ENCODE assay signal across 10 cellular contexts in the genomic region with DNA sequence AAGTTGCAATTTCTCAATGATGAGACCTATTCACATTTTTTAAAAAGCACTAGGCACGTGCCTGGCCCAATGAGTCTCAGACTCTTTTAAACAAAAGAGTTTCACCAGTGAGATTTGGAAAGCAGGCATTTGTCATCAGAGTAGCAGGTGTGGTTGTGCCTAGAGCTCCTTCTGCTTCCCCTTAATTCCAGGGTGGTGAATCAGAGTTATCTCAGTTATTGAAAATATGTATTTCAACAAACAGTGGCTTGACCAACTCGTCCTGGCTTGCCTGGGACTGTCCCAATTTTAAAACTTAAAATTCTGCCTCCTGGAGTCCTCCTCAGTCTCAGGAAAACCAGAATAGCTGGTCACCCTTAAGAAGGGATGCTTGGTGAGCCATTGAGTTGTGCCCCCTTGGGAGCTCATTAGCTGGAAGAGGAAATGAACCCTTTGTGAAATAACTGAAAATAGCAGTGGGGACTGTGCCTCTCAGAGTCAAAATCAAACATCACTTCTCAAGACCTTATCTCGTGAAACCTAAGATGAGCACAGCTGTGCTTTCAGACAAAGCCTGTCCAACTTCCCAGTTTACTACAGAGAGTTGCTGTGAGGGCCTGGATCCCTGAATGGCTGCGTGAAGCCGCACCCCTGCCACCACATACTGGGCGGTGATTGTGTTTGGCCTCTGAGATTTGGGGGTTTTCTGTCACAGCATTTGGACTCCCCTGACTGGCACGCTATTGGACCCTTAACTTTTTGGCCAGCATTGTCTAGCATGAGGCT.
A peak's percentile ranks its signal among the peaks of the same experiment; 100 is the strongest.
DNase-seq lines count a peak whose midpoint lies in the region; ATAC-seq and TF ChIP-seq lines count a peak whose summit lies in the region.
"Had no signal": no experiment of that assay in that cellular context is flagged by ENCODE, and none has a peak within 500 bp of the region (broad histone marks: within the 10 kb centered on the region; RNA-seq: fewer than 3 reads in every experiment).

No MANE protein-coding gene starts in this region.

- H3K9me3 ChIP-seq in BLaER1 (peaks cover 32% of the 10 kb centered on the region), left lung (no peaks in the 10 kb centered on the region), mucosa of descending colon (no peaks in the 10 kb centered on the region)

- H3K4me3 ChIP-seq in BLaER1 (peak overlapping the region; percentile 58), left lung (no peak overlapping the region), mucosa of descending colon (no peak overlapping the region)

- H4K20me1 ChIP-seq in BLaER1 = no peaks in the 10 kb centered on the region

- peak overlapping the region; percentile 97 for H3K27ac ChIP-seq in BLaER1
- no peak overlapping the region for H3K27ac ChIP-seq in left lung

- TF ChIP-seq CTCF in left lung (IDR thresholded peaks at IDR 0.05) = no peak
- TF ChIP-seq CTCF in mucosa of descending colon (IDR thresholded peaks at IDR 0.05) = no peak

- peak; percentile 68 for DNase-seq in HT1080 (ENCODE audit: low read depth)
- DNase-seq in astrocyte of the hippocampus (ENCODE audit: low read depth, low spot score) = peak; percentile 38
- DNase-seq in left lung = no peak
- DNase-seq in NCI-H524 treated with DMSO at 0.1 percent for 48 hours (lab: John Stamatoyannopoulos, UW) = no peak
- no peak for DNase-seq in mucosa of descending colon
- DNase-seq: activated effector memory CD4-positive, alpha-beta T cell treated with anti-CD3 and anti-CD28 coated beads, Interleukin-2, amount 50 U/mL, for 16 hours; NCI-H526 had no signal

- peak; percentile 75 for ATAC-seq in left lung
- no peak for ATAC-seq in HG03045 (IDR thresholded peaks at IDR 0.05; ENCODE audit: unreplicated experiment)
- ATAC-seq in HG03460 (IDR thresholded peaks at IDR 0.05; ENCODE audit: unreplicated experiment) = no peak
- no peak for ATAC-seq in mucosa of descending colon

- intact Hi-C loops in left lung (cut with DNase I) = no loop called here
- intact Hi-C loops in mucosa of descending colon (cut with DNase I, micrococcal nuclease) = no loop called here

- H3K4me1 ChIP-seq in BLaER1 = peaks cover 55% of the 10 kb centered on the region
- H3K4me1 ChIP-seq in left lung = no peaks in the 10 kb centered on the region
- no peaks in the 10 kb centered on the region for H3K4me1 ChIP-seq in mucosa of descending colon (ENCODE audit: low read depth)

- H3K36me3 ChIP-seq in BLaER1 = peaks cover 15% of the 10 kb centered on the region; the same call in 1 of the 2 replicates
- H3K36me3 ChIP-seq in left lung = no peaks in the 10 kb centered on the region
- no peaks in the 10 kb centered on the region for H3K36me3 ChIP-seq in mucosa of descending colon (ENCODE audit: low read depth)

- no peaks in the 10 kb centered on the region for H3K27me3 ChIP-seq in BLaER1
- peaks cover 0 to 15% of the 10 kb centered on the region in 2 donors for H3K27me3 ChIP-seq in left lung

- H3K9ac ChIP-seq in BLaER1 = peak overlapping the region; percentile 84

- peak overlapping the region; percentile 95 for H3K4me2 ChIP-seq in BLaER1

Comparison
In these comparisons a context has a peak if more than half of its experiments do, and no peak if none do; other contexts are left out.
1. DNase-seq: peak in HT1080 (single experiment) and astrocyte of the hippocampus (single experiment); none in left lung (0 of 2), NCI-H524 treated with DMSO at 0.1 percent for 48 hours (single experiment) and mucosa of descending colon (0 of 3).